Comparison of ENCODE assay signal across 1 cellular context in the genomic region with DNA sequence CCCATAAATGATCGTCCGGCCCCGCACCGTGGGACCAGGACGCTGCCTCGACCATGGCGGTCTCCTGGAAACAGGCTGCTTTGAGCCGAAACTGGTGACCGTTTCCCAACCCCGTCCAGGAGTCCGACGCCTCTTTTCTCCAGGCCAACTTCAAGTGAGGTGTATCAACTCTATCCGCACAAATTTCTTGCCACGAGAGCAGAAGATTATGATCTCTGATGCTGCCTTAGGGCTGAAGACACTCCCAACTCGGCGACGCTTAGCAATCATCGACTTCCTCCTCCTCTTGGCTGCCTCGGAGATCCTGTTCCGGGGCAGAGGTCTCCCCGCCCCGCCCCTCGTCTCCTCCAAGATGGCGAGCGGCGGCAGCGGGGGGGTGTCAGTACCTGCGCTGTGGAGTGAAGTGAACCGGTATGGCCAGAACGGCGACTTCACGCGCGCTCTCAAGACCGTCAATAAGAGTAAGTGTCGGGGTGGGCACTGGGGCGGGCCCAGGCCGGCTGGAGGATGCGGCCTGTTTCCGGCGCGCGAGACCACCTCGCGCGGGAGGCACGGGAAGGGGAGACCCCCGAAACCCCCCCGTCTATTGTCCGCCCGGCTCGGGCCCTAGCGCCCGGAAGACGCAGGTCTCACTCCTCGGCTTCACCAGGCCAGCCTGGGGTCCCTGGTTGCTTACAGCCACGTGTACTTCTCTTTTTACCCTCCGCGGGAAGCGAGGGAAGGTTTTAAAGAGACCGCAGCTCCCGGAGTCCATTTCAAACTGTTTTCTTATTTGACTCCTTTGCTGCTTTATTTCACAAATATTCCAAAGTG.
TF ChIP-seq lines count a peak whose summit lies in the region.

A gene with protein sequence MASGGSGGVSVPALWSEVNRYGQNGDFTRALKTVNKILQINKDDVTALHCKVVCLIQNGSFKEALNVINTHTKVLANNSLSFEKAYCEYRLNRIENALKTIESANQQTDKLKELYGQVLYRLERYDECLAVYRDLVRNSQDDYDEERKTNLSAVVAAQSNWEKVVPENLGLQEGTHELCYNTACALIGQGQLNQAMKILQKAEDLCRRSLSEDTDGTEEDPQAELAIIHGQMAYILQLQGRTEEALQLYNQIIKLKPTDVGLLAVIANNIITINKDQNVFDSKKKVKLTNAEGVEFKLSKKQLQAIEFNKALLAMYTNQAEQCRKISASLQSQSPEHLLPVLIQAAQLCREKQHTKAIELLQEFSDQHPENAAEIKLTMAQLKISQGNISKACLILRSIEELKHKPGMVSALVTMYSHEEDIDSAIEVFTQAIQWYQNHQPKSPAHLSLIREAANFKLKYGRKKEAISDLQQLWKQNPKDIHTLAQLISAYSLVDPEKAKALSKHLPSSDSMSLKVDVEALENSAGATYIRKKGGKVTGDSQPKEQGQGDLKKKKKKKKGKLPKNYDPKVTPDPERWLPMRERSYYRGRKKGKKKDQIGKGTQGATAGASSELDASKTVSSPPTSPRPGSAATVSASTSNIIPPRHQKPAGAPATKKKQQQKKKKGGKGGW (plus strand): TSS at position 334 of the 813 bp plus-strand sequence. CDS start 19 bp downstream, at position 353.

TF ChIP-seq in Ishikawa, 13 proteins besides CTCF, POLR2A, EP300 and RAD21 (continued from another document):
- TF ChIP-seq ZBTB7A (IDR thresholded peaks at IDR 0.05; ENCODE audit: low read depth) = peak; percentile 89; the same call in 1 of the 2 replicates
